In genomic region chr3:37909067-37909911, GRCh38 we compare ENCODE assay signal across 11 cellular contexts. TPM values are rescaled to one million over a fixed set of nuclear protein-coding genes. Genes with fewer than 3 reads are reported as not detected.
DNase-seq lines count a peak whose midpoint lies in the region; ATAC-seq lines count a peak whose summit lies in the region.
"Had no signal": no experiment of that assay in that cellular context is flagged by ENCODE, and none has a peak within 500 bp of the region (broad histone marks: within the 10 kb centered on the region; RNA-seq: fewer than 3 reads in every experiment).

No MANE protein-coding gene starts in this region.

- intact Hi-C loops in activated T-helper 1 cell treated with anti-CD3 and anti-CD28 coated beads, Interleukin-12 subunit alpha, Interleukin-12 subunit beta, Interleukin-2, Interleukin-4 antibody, amounts not matched to agents 30 ng/mL and 10 ng/mL and 1 ng/mL, durations not matched to agents 14 hours and 24 hours and 36 hours (cut with micrococcal nuclease) = loop anchor here (2.0 to 5.0 kb wide), 4 partner anchors 58 to 588 kb away; partner anchors contain the start of genes ACAA1, DLEC1, EXOG and MYD88

- no peak for ATAC-seq in HG03442 (IDR thresholded peaks at IDR 0.05; ENCODE audit: unreplicated experiment)

- H3K27me3 Mint-ChIP-seq in activated T-helper 1 cell treated with anti-CD3 and anti-CD28 coated beads, Interleukin-12 subunit alpha, Interleukin-12 subunit beta, Interleukin-2, Interleukin-4 antibody, amounts not matched to agents 30 ng/mL and 10 ng/mL and 1 ng/mL, durations not matched to agents 14 hours and 24 hours and 36 hours (ENCODE audit: insufficient read depth) = peaks cover 17% of the 10 kb centered on the region

- no peaks in the 10 kb centered on the region for H3K9me3 Mint-ChIP-seq in activated T-helper 1 cell treated with anti-CD3 and anti-CD28 coated beads, Interleukin-12 subunit alpha, Interleukin-12 subunit beta, Interleukin-2, Interleukin-4 antibody, amounts not matched to agents 30 ng/mL and 10 ng/mL and 1 ng/mL, durations not matched to agents 14 hours and 24 hours and 36 hours
- H3K9me3 Mint-ChIP-seq: activated naive CD8-positive, alpha-beta T cell treated with anti-CD3 and anti-CD28 coated beads, Interleukin-2, amount 10 ng/mL, durations not matched to agents 7 days and 5 days had no signal

- no peaks in the 10 kb centered on the region for H3K36me3 Mint-ChIP-seq in activated T-helper 1 cell treated with anti-CD3 and anti-CD28 coated beads, Interleukin-12 subunit alpha, Interleukin-12 subunit beta, Interleukin-2, Interleukin-4 antibody, amounts not matched to agents 30 ng/mL and 10 ng/mL and 1 ng/mL, durations not matched to agents 14 hours and 24 hours and 36 hours (ENCODE audit: low read depth)
- H3K36me3 Mint-ChIP-seq: activated naive CD8-positive, alpha-beta T cell treated with anti-CD3 and anti-CD28 coated beads, Interleukin-2, amount 10 ng/mL, durations not matched to agents 7 days and 5 days had no signal

- peaks cover 39% of the 10 kb centered on the region for H3K4me1 Mint-ChIP-seq in activated T-helper 1 cell treated with anti-CD3 and anti-CD28 coated beads, Interleukin-12 subunit alpha, Interleukin-12 subunit beta, Interleukin-2, Interleukin-4 antibody, amounts not matched to agents 30 ng/mL and 10 ng/mL and 1 ng/mL, durations not matched to agents 14 hours and 24 hours and 36 hours (ENCODE audit: low read depth)

- no peak overlapping the region for H3K4me3 Mint-ChIP-seq in activated T-helper 1 cell treated with anti-CD3 and anti-CD28 coated beads, Interleukin-12 subunit alpha, Interleukin-12 subunit beta, Interleukin-2, Interleukin-4 antibody, amounts not matched to agents 30 ng/mL and 10 ng/mL and 1 ng/mL, durations not matched to agents 14 hours and 24 hours and 36 hours
- H3K4me3 Mint-ChIP-seq: activated naive CD8-positive, alpha-beta T cell treated with anti-CD3 and anti-CD28 coated beads, Interleukin-2, amount 10 ng/mL, durations not matched to agents 7 days and 5 days had no signal

- no peak overlapping the region for H3K27ac Mint-ChIP-seq in activated T-helper 1 cell treated with anti-CD3 and anti-CD28 coated beads, Interleukin-12 subunit alpha, Interleukin-12 subunit beta, Interleukin-2, Interleukin-4 antibody, amounts not matched to agents 30 ng/mL and 10 ng/mL and 1 ng/mL, durations not matched to agents 14 hours and 24 hours and 36 hours
- H3K27ac Mint-ChIP-seq: activated naive CD8-positive, alpha-beta T cell treated with anti-CD3 and anti-CD28 coated beads, Interleukin-2, amount 10 ng/mL, durations not matched to agents 7 days and 5 days had no signal

- DNase-seq in COLO829 (ENCODE audit: low spot score) (peak; percentile 91), MV-4-11 (lab: John Stamatoyannopoulos, UW) (peak; percentile 45), cerebellum (ENCODE audit: low spot score) (peak; percentile 61), lung microvascular endothelial cell (ENCODE audit: low read depth in 2 of 2) (peak; percentile 48 to 64), cortex of kidney (lab: John Stamatoyannopoulos, UW) (no peak), NCI-H1417 (lab: John Stamatoyannopoulos, UW) (no peak)
- no peak for DNase-seq in activated T-helper 1 cell treated with anti-CD3 and anti-CD28 coated beads, Interleukin-12 subunit alpha, Interleukin-12 subunit beta, Interleukin-2, Interleukin-4 antibody, amounts not matched to agents 30 ng/mL and 10 ng/mL and 1 ng/mL, durations not matched to agents 14 hours and 24 hours and 36 hours (ENCODE audit: low spot score)
- DNase-seq: activated naive CD8-positive, alpha-beta T cell treated with anti-CD3 and anti-CD28 coated beads, Interleukin-2, amount 10 ng/mL, durations not matched to agents 7 days and 5 days; NCI-H1092 treated with DMSO at 0.1 percent for 48 hours; NCI-H69 had no signal

RNA-seq across cellular contexts. Expression of gene CTDSPL, which starts 47.6 kb away (rescaled TPM):
- total RNA-seq in cerebellum (18.5 TPM), lung microvascular endothelial cell (82.8 and 206 TPM in 2 replicates)
- 3.5 and 3.7 TPM in 2 replicates for total RNA-seq in activated T-helper 1 cell treated with anti-CD3 and anti-CD28 coated beads, Interleukin-12 subunit alpha, Interleukin-12 subunit beta, Interleukin-2, Interleukin-4 antibody, amounts not matched to agents 30 ng/mL and 10 ng/mL and 1 ng/mL, durations not matched to agents 14 hours and 24 hours and 36 hours

Comparison
In these comparisons a context has a peak if more than half of its experiments do, and no peak if none do; other contexts are left out.
1. DNase-seq: peak in COLO829 (single experiment), MV-4-11 (single experiment), cerebellum (single experiment) and lung microvascular endothelial cell (2 of 2); none in activated T-helper 1 cell treated with anti-CD3 and anti-CD28 coated beads, Interleukin-12 subunit alpha, Interleukin-12 subunit beta, Interleukin-2, Interleukin-4 antibody, amounts not matched to agents 30 ng/mL and 10 ng/mL and 1 ng/mL, durations not matched to agents 14 hours and 24 hours and 36 hours (single experiment), cortex of kidney (single experiment) and NCI-H1417 (0 of 3).